ENCODE assay signal across 13 cellular contexts in genomic region chr6:119328254-119328653, GRCh38.
"Had no signal": no experiment of that assay in that cellular context is flagged by ENCODE, and none has a peak within 500 bp of the region (broad histone marks: within the 10 kb centered on the region; RNA-seq: fewer than 3 reads in every experiment).

No MANE protein-coding gene starts in this region.

- ATAC-seq: activated CD8-positive, alpha-beta memory T cell treated with anti-CD3 and anti-CD28 coated beads, Interleukin-2, amount 10 ng/mL, durations not matched to agents 7 days and 5 days; left ventricle myocardium superior had no signal

- DNase-seq: activated CD4-positive, alpha-beta memory T cell treated with anti-CD3 and anti-CD28 coated beads for 36 hours; activated CD4-positive, alpha-beta T cell treated with anti-CD3 and anti-CD28 coated beads for 48 hours; activated CD8-positive, alpha-beta memory T cell treated with anti-CD3 and anti-CD28 coated beads, Interleukin-2, amount 10 ng/mL, durations not matched to agents 7 days and 5 days; activated T-cell treated with anti-CD3 and anti-CD28 coated beads for 4 hours; aorta; effector CD8-positive, alpha-beta T cell; foreskin melanocyte; left ventricle myocardium superior; mammary epithelial cell; retina; stimulated activated CD4-positive, alpha-beta T cell treated with anti-CD3 and anti-CD28 coated beads, Interleukin-4, amount 100 ng/mL, for 1 hour; stimulated activated naive CD4-positive, alpha-beta T cell treated with Interleukin-2 at 50 U/mL for 16 hours; upper lobe of left lung had no signal

- H3K9me3 ChIP-seq: upper lobe of left lung had no signal

- H3K27ac ChIP-seq: upper lobe of left lung had no signal

- H3K4me3 ChIP-seq: upper lobe of left lung had no signal

- H3K27me3 ChIP-seq: upper lobe of left lung had no signal
